In genomic region chr7:150663802-150664494, GRCh38 we compare ENCODE assay signal across 16 cellular contexts. TPM values are rescaled to one million over a fixed set of nuclear protein-coding genes. Genes with fewer than 3 reads are reported as not detected.
DNase-seq lines count a peak whose midpoint lies in the region; ATAC-seq lines count a peak whose summit lies in the region.
"Had no signal": no experiment of that assay in that cellular context is flagged by ENCODE, and none has a peak within 500 bp of the region (broad histone marks: within the 10 kb centered on the region; RNA-seq: fewer than 3 reads in every experiment).

No MANE protein-coding gene starts in this region.

- no peaks in the 10 kb centered on the region for H3K27me3 Mint-ChIP-seq in activated CD8-positive, alpha-beta memory T cell treated with anti-CD3 and anti-CD28 coated beads, Interleukin-2, amount 10 ng/mL, durations not matched to agents 7 days and 5 days
- no peaks in the 10 kb centered on the region for H3K27me3 Mint-ChIP-seq in activated CD8-positive, alpha-beta T cell treated with anti-CD3 and anti-CD28 coated beads, Interleukin-2, amount 10 ng/mL, durations not matched to agents 7 days and 5 days (ENCODE audit: low read depth)
- H3K27me3 Mint-ChIP-seq: activated B cell treated with CpG ODN at 0.5 μM for 24 hours had no signal

- H3K36me3 Mint-ChIP-seq in activated CD8-positive, alpha-beta memory T cell treated with anti-CD3 and anti-CD28 coated beads, Interleukin-2, amount 10 ng/mL, durations not matched to agents 7 days and 5 days: peaks cover 33% of the 10 kb centered on the region
- H3K36me3 Mint-ChIP-seq in activated CD8-positive, alpha-beta T cell treated with anti-CD3 and anti-CD28 coated beads, Interleukin-2, amount 10 ng/mL, durations not matched to agents 7 days and 5 days (ENCODE audit: low read depth): peaks cover 67% of the 10 kb centered on the region

- H3K4me1 Mint-ChIP-seq in activated CD8-positive, alpha-beta memory T cell treated with anti-CD3 and anti-CD28 coated beads, Interleukin-2, amount 10 ng/mL, durations not matched to agents 7 days and 5 days: peaks cover 79% of the 10 kb centered on the region
- H3K4me1 Mint-ChIP-seq in activated CD8-positive, alpha-beta T cell treated with anti-CD3 and anti-CD28 coated beads, Interleukin-2, amount 10 ng/mL, durations not matched to agents 7 days and 5 days (ENCODE audit: low read depth): peaks cover 82% of the 10 kb centered on the region

- peak; percentile 43 for ATAC-seq in activated CD8-positive, alpha-beta memory T cell treated with anti-CD3 and anti-CD28 coated beads, Interleukin-2, amount 10 ng/mL, durations not matched to agents 7 days and 5 days
- ATAC-seq in GM21786 (IDR thresholded peaks at IDR 0.05; ENCODE audit: unreplicated experiment) (peak; percentile 24), GM21360 (IDR thresholded peaks at IDR 0.05; ENCODE audit: unreplicated experiment) (no peak), GM18873 (IDR thresholded peaks at IDR 0.05; ENCODE audit: low FRiP score, unreplicated experiment) (no peak)
- peak; percentile 59 for ATAC-seq in activated CD8-positive, alpha-beta T cell treated with anti-CD3 and anti-CD28 coated beads, Interleukin-2, amount 10 ng/mL, durations not matched to agents 7 days and 5 days

- DNase-seq in activated CD8-positive, alpha-beta memory T cell treated with anti-CD3 and anti-CD28 coated beads, Interleukin-2, amount 10 ng/mL, durations not matched to agents 7 days and 5 days: peak; percentile 82
- no peak for DNase-seq in activated CD8-positive, alpha-beta memory T cell treated with anti-CD3 and anti-CD28 coated beads for 24 hours
- peak; percentile 80 for DNase-seq in activated CD8-positive, alpha-beta T cell treated with anti-CD3 and anti-CD28 coated beads, Interleukin-2, amount 10 ng/mL, durations not matched to agents 7 days and 5 days
- DNase-seq in SW480 (ENCODE audit: low spot score): no peak
- DNase-seq: activated B cell treated with CpG ODN at 0.5 μM for 24 hours; amygdala; left ventricle myocardium inferior; NCI-H524; stimulated activated CD4-positive, alpha-beta T cell treated with anti-CD3 and anti-CD28 coated beads, Interleukin-1b, Interleukin-23, amount 100 ng/mL, for 48 hours had no signal

- POLR2A ChIA-PET in activated CD8-positive, alpha-beta T cell treated with anti-CD3 and anti-CD28 coated beads, Interleukin-2, amount 10 ng/mL, durations not matched to agents 7 days and 5 days (lab: Charles Lee): interaction anchor here (0.7 to 1.4 kb wide), 5 partner anchors 12 to 212 kb away, joined by 3 to 7 read pairs (median 4); partner anchors contain the start of genes GIMAP6 and GIMAP7

- H3K27ac ChIP-seq in skin epidermis: peak overlapping the region in 13 of 21 experiments; percentile 17 to 90 (median 63)
- H3K27ac ChIP-seq: left ventricle myocardium inferior, SJSA1 had no signal

- H3K9me3 Mint-ChIP-seq in activated CD8-positive, alpha-beta memory T cell treated with anti-CD3 and anti-CD28 coated beads, Interleukin-2, amount 10 ng/mL, durations not matched to agents 7 days and 5 days (ENCODE audit: low read depth): peaks cover 3% of the 10 kb centered on the region
- peaks cover 6% of the 10 kb centered on the region for H3K9me3 Mint-ChIP-seq in activated CD8-positive, alpha-beta T cell treated with anti-CD3 and anti-CD28 coated beads, Interleukin-2, amount 10 ng/mL, durations not matched to agents 7 days and 5 days (ENCODE audit: insufficient read depth)

- H3K4me3 Mint-ChIP-seq in activated CD8-positive, alpha-beta memory T cell treated with anti-CD3 and anti-CD28 coated beads, Interleukin-2, amount 10 ng/mL, durations not matched to agents 7 days and 5 days: peak overlapping the region; percentile 52
- H3K4me3 Mint-ChIP-seq in activated CD8-positive, alpha-beta T cell treated with anti-CD3 and anti-CD28 coated beads, Interleukin-2, amount 10 ng/mL, durations not matched to agents 7 days and 5 days: peak overlapping the region; percentile 66
- H3K4me3 Mint-ChIP-seq: activated B cell treated with CpG ODN at 0.5 μM for 24 hours had no signal

- no peak overlapping the region for H3K4me3 ChIP-seq in skin epidermis
- H3K4me3 ChIP-seq: left ventricle myocardium inferior, SJSA1 had no signal

- peak overlapping the region; percentile 93 for H3K27ac Mint-ChIP-seq in activated CD8-positive, alpha-beta memory T cell treated with anti-CD3 and anti-CD28 coated beads, Interleukin-2, amount 10 ng/mL, durations not matched to agents 7 days and 5 days
- peak overlapping the region; percentile 87 for H3K27ac Mint-ChIP-seq in activated CD8-positive, alpha-beta T cell treated with anti-CD3 and anti-CD28 coated beads, Interleukin-2, amount 10 ng/mL, durations not matched to agents 7 days and 5 days
- H3K27ac Mint-ChIP-seq: activated B cell treated with CpG ODN at 0.5 μM for 24 hours had no signal

- CTCF ChIA-PET in activated CD8-positive, alpha-beta memory T cell treated with anti-CD3 and anti-CD28 coated beads, Interleukin-2, amount 10 ng/mL, durations not matched to agents 7 days and 5 days (lab: Charles Lee): interaction anchor here (1.0 kb wide), 1 partner anchor 213 kb away, joined by 4 read pairs; no protein-coding TSS in a partner anchor
- CTCF ChIA-PET in activated CD8-positive, alpha-beta T cell treated with anti-CD3 and anti-CD28 coated beads, Interleukin-2, amount 10 ng/mL, durations not matched to agents 7 days and 5 days (lab: Charles Lee): no interaction called here

RNA-seq across cellular contexts. Expression of gene GIMAP2, which starts 21.6 kb away (rescaled TPM):
- 10 to 100 TPM; 60.3 to 80.0 TPM for total RNA-seq in activated CD8-positive, alpha-beta memory T cell treated with anti-CD3 and anti-CD28 coated beads, Interleukin-2, amount 10 ng/mL, durations not matched to agents 7 days and 5 days
- 10 to 100 TPM; 79.0 to 82.9 TPM for total RNA-seq in activated CD8-positive, alpha-beta T cell treated with anti-CD3 and anti-CD28 coated beads, Interleukin-2, amount 10 ng/mL, durations not matched to agents 7 days and 5 days
- total RNA-seq: osteocyte had no signal

RNA-seq across cellular contexts. Expression of gene GIMAP6, which starts 31.8 kb away (rescaled TPM):
- total RNA-seq in activated CD8-positive, alpha-beta memory T cell treated with anti-CD3 and anti-CD28 coated beads, Interleukin-2, amount 10 ng/mL, durations not matched to agents 7 days and 5 days: 10 to 100 TPM; 54.6 to 65.0 TPM
- 10 to 100 TPM; 88.9 to 93.3 TPM for total RNA-seq in activated CD8-positive, alpha-beta T cell treated with anti-CD3 and anti-CD28 coated beads, Interleukin-2, amount 10 ng/mL, durations not matched to agents 7 days and 5 days
- total RNA-seq: A673, osteocyte, SJSA1 had no signal

RNA-seq across cellular contexts. Expression of gene GIMAP1, which starts 52.5 kb away (rescaled TPM):
- total RNA-seq in activated CD8-positive, alpha-beta memory T cell treated with anti-CD3 and anti-CD28 coated beads, Interleukin-2, amount 10 ng/mL, durations not matched to agents 7 days and 5 days: 10 to 100 TPM in 1 of 2 experiments, 1 to 10 TPM in 1; 6.8 to 12.4 TPM
- total RNA-seq in activated CD8-positive, alpha-beta T cell treated with anti-CD3 and anti-CD28 coated beads, Interleukin-2, amount 10 ng/mL, durations not matched to agents 7 days and 5 days: 10 to 100 TPM; 19.0 to 20.2 TPM
- total RNA-seq: A673, osteocyte, SJSA1 had no signal

Comparison
In these comparisons a context has a peak if more than half of its experiments do, and no peak if none do; other contexts are left out.
1. DNase-seq: peak in activated CD8-positive, alpha-beta memory T cell treated with anti-CD3 and anti-CD28 coated beads, Interleukin-2, amount 10 ng/mL, durations not matched to agents 7 days and 5 days (single experiment) and activated CD8-positive, alpha-beta T cell treated with anti-CD3 and anti-CD28 coated beads, Interleukin-2, amount 10 ng/mL, durations not matched to agents 7 days and 5 days (single experiment); none in activated CD8-positive, alpha-beta memory T cell treated with anti-CD3 and anti-CD28 coated beads for 24 hours (single experiment) and SW480 (single experiment).
2. ATAC-seq: peak in activated CD8-positive, alpha-beta memory T cell treated with anti-CD3 and anti-CD28 coated beads, Interleukin-2, amount 10 ng/mL, durations not matched to agents 7 days and 5 days (single experiment), GM21786 (single experiment) and activated CD8-positive, alpha-beta T cell treated with anti-CD3 and anti-CD28 coated beads, Interleukin-2, amount 10 ng/mL, durations not matched to agents 7 days and 5 days (single experiment); none in GM21360 (single experiment) and GM18873 (single experiment).